1 cellular context compared by ENCODE assay signal in the genomic region with DNA sequence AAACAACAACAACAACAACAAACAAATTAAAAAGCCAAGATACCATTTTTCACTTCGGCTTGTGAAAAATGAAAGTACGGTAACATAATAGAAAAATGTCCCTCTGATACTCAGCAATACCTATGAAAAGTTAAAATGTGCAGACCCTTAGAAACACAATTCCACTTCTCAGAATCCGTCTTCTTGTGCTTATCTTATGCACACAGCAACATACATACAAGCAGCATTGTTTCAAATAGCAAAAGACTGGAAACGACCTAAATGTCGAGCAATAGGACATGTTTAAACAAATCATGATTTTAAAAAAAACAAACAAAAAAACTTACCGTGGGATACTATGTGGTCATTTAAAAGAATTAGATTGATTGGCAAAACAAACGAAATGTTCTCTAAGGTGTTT.
TF ChIP-seq lines count a peak whose summit lies in the region.

No MANE protein-coding gene starts in this region.

TF ChIP-seq in WTC11, 78 proteins besides CTCF, POLR2A, EP300 and RAD21 (continued from another document):
- TF ChIP-seq, protein P1, sequence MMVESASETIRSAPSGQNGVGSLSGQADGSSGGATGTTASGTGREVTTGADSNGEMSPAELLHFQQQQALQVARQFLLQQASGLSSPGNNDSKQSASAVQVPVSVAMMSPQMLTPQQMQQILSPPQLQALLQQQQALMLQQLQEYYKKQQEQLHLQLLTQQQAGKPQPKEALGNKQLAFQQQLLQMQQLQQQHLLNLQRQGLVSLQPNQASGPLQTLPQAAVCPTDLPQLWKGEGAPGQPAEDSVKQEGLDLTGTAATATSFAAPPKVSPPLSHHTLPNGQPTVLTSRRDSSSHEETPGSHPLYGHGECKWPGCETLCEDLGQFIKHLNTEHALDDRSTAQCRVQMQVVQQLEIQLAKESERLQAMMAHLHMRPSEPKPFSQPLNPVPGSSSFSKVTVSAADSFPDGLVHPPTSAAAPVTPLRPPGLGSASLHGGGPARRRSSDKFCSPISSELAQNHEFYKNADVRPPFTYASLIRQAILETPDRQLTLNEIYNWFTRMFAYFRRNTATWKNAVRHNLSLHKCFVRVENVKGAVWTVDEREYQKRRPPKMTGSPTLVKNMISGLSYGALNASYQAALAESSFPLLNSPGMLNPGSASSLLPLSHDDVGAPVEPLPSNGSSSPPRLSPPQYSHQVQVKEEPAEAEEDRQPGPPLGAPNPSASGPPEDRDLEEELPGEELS (CRISPR knock-in tag; IDR thresholded peaks at IDR 0.05) = no peak
- TF ChIP-seq FOXP1 (CRISPR knock-in tag; IDR thresholded peaks at IDR 0.05; ENCODE audit: borderline replicate concordance) (no peak), NR3C1 (CRISPR knock-in tag; conservative IDR thresholded peaks at IDR 0.05; ENCODE audit: low read depth) (no peak), ZBTB21 (CRISPR knock-in tag; IDR thresholded peaks at IDR 0.05; ENCODE audit: borderline replicate concordance) (no peak), ZNF416 (CRISPR knock-in tag; IDR thresholded peaks at IDR 0.05) (no peak)
TF ChIP-seq in WTC11: peak in this region for 0.
